Comparison of ENCODE assay signal across 20 cellular contexts in genomic region chr10:30343962-30344361, GRCh38. TPM values are rescaled to one million over a fixed set of nuclear protein-coding genes. Genes with fewer than 3 reads are reported as not detected.
DNase-seq lines count a peak whose midpoint lies in the region; ATAC-seq, FAIRE-seq and TF ChIP-seq lines count a peak whose summit lies in the region.
"Had no signal": no experiment of that assay in that cellular context is flagged by ENCODE, and none has a peak within 500 bp of the region (broad histone marks: within the 10 kb centered on the region; RNA-seq: fewer than 3 reads in every experiment).

No MANE protein-coding gene starts in this region.

- no peak for ATAC-seq in activated T-cell treated with anti-CD3 and anti-CD28 coated beads, Interleukin-2, amount 50 U/mL, for 72 hours (replicated peaks in 1 of 2)
- ATAC-seq in DND-41 (ENCODE audit: insufficient read depth, low read depth) (no peak), GM12878 (no peak), memory B cell (ENCODE audit: low read depth) (no peak), HG03135 (IDR thresholded peaks at IDR 0.05; ENCODE audit: unreplicated experiment) (no peak)
- ATAC-seq: A549, HCT116 had no signal

- no peak for TF ChIP-seq EP300 in GM12878 (IDR thresholded peaks at IDR 0.05; ENCODE audit: borderline replicate concordance in 1 of 2, control insufficient read depth in 1 of 2, low read depth in 2 of 2, low read length in 2 of 2)

- no TSS peak for BruUV-seq in GM12878 (replicated peaks; lab: Mats Ljungman, UMichigan)

- H3K4me3 ChIP-seq in DND-41 (ENCODE audit: low read depth in 1 of 2, low read length in 2 of 2) = no peak overlapping the region
- no peak overlapping the region for H3K4me3 ChIP-seq in GM12878
- H3K4me3 ChIP-seq in SJCRH30 = no peak overlapping the region
- H3K4me3 ChIP-seq: A549 had no signal

- H3K27ac ChIP-seq in DND-41 (ENCODE audit: low read length) (no peak overlapping the region), GM12878 (ENCODE audit: control insufficient read depth, insufficient read depth) (no peak overlapping the region), SJCRH30 (no peak overlapping the region)
- H3K27ac ChIP-seq: 22Rv1, A549, C4-2B, HL-60 had no signal

- H3K4me2 ChIP-seq in DND-41 (ENCODE audit: insufficient read depth, low read length) = peak overlapping the region; percentile 4; the same call in 1 of the 2 replicates
- H3K4me2 ChIP-seq in GM12878 (ENCODE audit: control insufficient read depth, insufficient read depth) = 0 out of 2 replicates have a peak overlapping the region, but pooled peaks have one; percentile 33
- H3K4me2 ChIP-seq: A549 had no signal

- RAD21 ChIA-PET in GM12878 (lab: Charles Lee; ENCODE audit: unreplicated experiment) = no interaction called here

- no peak for TF ChIP-seq POLR2A in GM12878 (IDR thresholded peaks at IDR 0.05; ENCODE audit: low read depth, low read length)

- H3K27me3 ChIP-seq in DND-41 (ENCODE audit: insufficient read depth, low read length, poor library complexity) (no peaks in the 10 kb centered on the region), GM12878 (replicated peaks in 1 of 2; ENCODE audit: control insufficient read depth in 2 of 2, insufficient read depth in 2 of 2, low read length in 1 of 2) (no peaks in the 10 kb centered on the region), SJCRH30 (no peaks in the 10 kb centered on the region)

- peak overlapping the region; percentile 0 for H3K27ac Mint-ChIP-seq in activated T-cell treated with anti-CD3 and anti-CD28 coated beads, Interleukin-2, amount 50 U/mL, for 72 hours
- peak overlapping the region; percentile 6 for H3K27ac Mint-ChIP-seq in memory B cell
- H3K27ac Mint-ChIP-seq: CD4-positive, alpha-beta T cell had no signal

- in situ Hi-C loops in GM12878 (cut with MboI) = no loop called here

- CTCF ChIA-PET in GM12878 (lab: Yijun Ruan, JAX) = no interaction called here

- H2AFZ ChIP-seq in DND-41 (ENCODE audit: low read depth, low read length) (no peak overlapping the region), GM12878 (ENCODE audit: control insufficient read depth, low read depth, low read length) (no peak overlapping the region)

- no peak overlapping the region for H3K9ac ChIP-seq in DND-41 (ENCODE audit: low read depth, low read length)
- H3K9ac ChIP-seq in GM12878 (ENCODE audit: control insufficient read depth, insufficient read depth, low read length) = no peak overlapping the region

- peaks cover 34% of the 10 kb centered on the region for H3K36me3 ChIP-seq in DND-41 (ENCODE audit: insufficient read depth, low read length)
- peaks cover 4 to 15% of the 10 kb centered on the region in 2 experiments for H3K36me3 ChIP-seq in GM12878 (ENCODE audit: control insufficient read depth in 2 of 2, insufficient read depth in 2 of 2, low read length in 1 of 2)
- H3K36me3 ChIP-seq in SJCRH30 = peaks cover 26% of the 10 kb centered on the region

- POLR2A ChIA-PET in GM12878 (lab: Charles Lee) = no interaction called here

- TF ChIP-seq CTCF in DND-41 (IDR thresholded peaks at IDR 0.05; ENCODE audit: borderline replicate concordance, extremely low read depth, low read length, poor library complexity, severe bottlenecking) (no peak), GM12878 (IDR thresholded peaks at IDR 0.05 in 2 of 3, conservative IDR thresholded peaks at IDR 0.05 in 1 of 3; ENCODE audit: control insufficient read depth in 2 of 3, extremely low read depth in 1 of 3, insufficient read depth in 1 of 3, low read depth in 3 of 3, low read length in 3 of 3) (no peak)

- no peak for TF ChIP-seq RAD21 in GM12878 (IDR thresholded peaks at IDR 0.05; ENCODE audit: insufficient read depth, low read depth, low read length)

- intact Hi-C loops in GM12878 (cut with micrococcal nuclease; ENCODE audit: unreplicated experiment) = no loop called here

- no peak for FAIRE-seq in GM12878 (lab: Jason Lieb, UNC)
- FAIRE-seq: A549, D721Med had no signal

- H3K9me3 ChIP-seq in DND-41 (ENCODE audit: insufficient read depth, low read length, severe bottlenecking) = no peaks in the 10 kb centered on the region
- H3K9me3 ChIP-seq in GM12878 (replicated peaks; ENCODE audit: control insufficient read depth, insufficient read depth, low read length) = no peaks in the 10 kb centered on the region; the same call in 1 of the 3 replicates
- H3K9me3 ChIP-seq in SJCRH30 (replicated peaks) = no peaks in the 10 kb centered on the region
- H3K9me3 ChIP-seq: A549, Caco-2 had no signal

- H3K4me1 Mint-ChIP-seq in activated T-cell treated with anti-CD3 and anti-CD28 coated beads, Interleukin-2, amount 50 U/mL, for 72 hours (ENCODE audit: low read depth) = peaks cover 60% of the 10 kb centered on the region
- peaks cover 47% of the 10 kb centered on the region for H3K4me1 Mint-ChIP-seq in memory B cell

- H4K20me1 ChIP-seq in DND-41 (ENCODE audit: insufficient read depth, low read length) (peaks cover 34% of the 10 kb centered on the region; the same call in 1 of the 2 replicates), GM12878 (ENCODE audit: control insufficient read depth, insufficient read depth) (peaks cover 2% of the 10 kb centered on the region; the same call in 1 of the 2 replicates)

- H3K27me3 Mint-ChIP-seq in activated T-cell treated with anti-CD3 and anti-CD28 coated beads, Interleukin-2, amount 50 U/mL, for 72 hours (ENCODE audit: low read depth) = no peaks in the 10 kb centered on the region
- no peaks in the 10 kb centered on the region for H3K27me3 Mint-ChIP-seq in memory B cell
- H3K27me3 Mint-ChIP-seq: CD4-positive, alpha-beta T cell had no signal

- peaks cover 94% of the 10 kb centered on the region for H3K79me2 ChIP-seq in DND-41 (ENCODE audit: insufficient read depth, low read length)
- peaks cover 75% of the 10 kb centered on the region for H3K79me2 ChIP-seq in GM12878 (ENCODE audit: control insufficient read depth, insufficient read depth, low read length)

- peaks cover 27% of the 10 kb centered on the region for H3K4me1 ChIP-seq in DND-41 (ENCODE audit: insufficient read depth, low read length)
- peaks cover 3% of the 10 kb centered on the region; the same call in 1 of the 2 replicates for H3K4me1 ChIP-seq in GM12878 (ENCODE audit: control insufficient read depth, insufficient read depth, low read length)
- H3K4me1 ChIP-seq in SJCRH30 = peaks cover 15% of the 10 kb centered on the region

- no peak overlapping the region for H3K4me3 Mint-ChIP-seq in activated T-cell treated with anti-CD3 and anti-CD28 coated beads, Interleukin-2, amount 50 U/mL, for 72 hours
- H3K4me3 Mint-ChIP-seq in memory B cell = no peak overlapping the region

- SMC1A ChIA-PET in GM12878 (lab: Charles Lee; ENCODE audit: uncharacterized antibody, unreplicated experiment) = interaction anchor here (1.6 kb wide), 1 partner anchor 17 kb away, joined by 5 read pairs; no protein-coding TSS in a partner anchor

- H3K36me3 Mint-ChIP-seq in activated T-cell treated with anti-CD3 and anti-CD28 coated beads, Interleukin-2, amount 50 U/mL, for 72 hours (ENCODE audit: insufficient read depth in 2 of 2) = peaks cover 5 to 22% of the 10 kb centered on the region in 2 donors
- peaks cover 12% of the 10 kb centered on the region for H3K36me3 Mint-ChIP-seq in memory B cell

- DNase-seq in activated T-cell treated with anti-CD3 and anti-CD28 coated beads, Interleukin-2, amount 50 U/mL, for 72 hours = no peak
- DNase-seq in activated T-cell treated with anti-CD3 and anti-CD28 coated beads for 4 hours (no peak), DND-41 (no peak), GM12878 (ENCODE audit: low read depth, low spot score) (no peak), memory B cell (ENCODE audit: low spot score in 2 of 2) (no peak), SJCRH30 (no peak), iPS-NIHi7 (ENCODE audit: extremely low spot score) (no peak)
- DNase-seq: AML-193; Caco-2; CD4-positive, alpha-beta T cell; GDM1; GOT3; H7 had no signal

- no peaks in the 10 kb centered on the region for H3K9me3 Mint-ChIP-seq in activated T-cell treated with anti-CD3 and anti-CD28 coated beads, Interleukin-2, amount 50 U/mL, for 72 hours
- no peaks in the 10 kb centered on the region for H3K9me3 Mint-ChIP-seq in memory B cell
- H3K9me3 Mint-ChIP-seq: CD4-positive, alpha-beta T cell had no signal

TF ChIP-seq in GM12878, 131 proteins besides CTCF, POLR2A, EP300 and RAD21 (continues in another document):
- TF ChIP-seq ZZZ3 (IDR thresholded peaks at IDR 0.05; ENCODE audit: control insufficient read depth, insufficient read length, low read depth) = no peak

RNA-seq across cellular contexts. Expression of gene MTPAP, which starts 5.1 kb away (rescaled TPM):
- total RNA-seq in activated T-cell treated with anti-CD3 and anti-CD28 coated beads, Interleukin-2, amount 50 U/mL, for 72 hours = 10 to 100 TPM; 36.8 to 43.1 TPM
- 44.2 and 45.9 TPM in 2 replicates for total RNA-seq in GM12878 (2013; cell fraction: nucleolus; rRNA removed)
- total RNA-seq in GM12878 (2014; rRNA removed) (14.3 and 19.7 TPM in 2 replicates), GM12878 (2014; rRNA removed; fragmentation: Illumina TruSeq; extraction: Trizol) (21.3 and 23.8 TPM in 2 replicates), GM12878 (2021) (27.3 and 31.4 TPM in 2 replicates)
- polyA plus RNA-seq in GM12878 (2011; ENCODE audit: low read depth) = 11.8 TPM
- polyA plus RNA-seq in GM12878 (2011; rRNA removed) (18.7 and 19.5 TPM in 2 replicates), GM12878 (2014; fragmentation: Illumina TruSeq; extraction: Trizol) (19.8 and 26.1 TPM in 2 replicates), GM12878 (2014; fragmentation: Nextera tagmentation; extraction: Ambion mirVana) (10 to 100 TPM; 29.3 to 39.2 TPM), GM12878 (2014; rRNA removed) (12.8 TPM in 2 replicates), GM12878 (2016; fragmentation: Nextera tagmentation; extraction: Ambion mirVana) (10 to 100 TPM; 51.8 to 52.2 TPM)
- 7.3 and 9.4 TPM in 2 replicates for polyA plus RNA-seq in GM12878 (2011; cell fraction: cytosol; rRNA removed)
- 8.5 and 11.1 TPM in 2 replicates for polyA plus RNA-seq in GM12878 (2011; cell fraction: nucleus; rRNA removed)
- polyA plus RNA-seq in GM12878 (2012) = 13.4 and 14.8 TPM in 2 replicates
- 11.4 and 23.0 TPM in 2 replicates for polyA minus RNA-seq in GM12878 (2011; rRNA and poly(A)+ RNA removed)
- polyA minus RNA-seq in GM12878 (2011; cell fraction: cytosol; rRNA and poly(A)+ RNA removed) = 5.1 and 13.2 TPM in 2 replicates
- 4.0 and 5.8 TPM in 2 replicates for polyA minus RNA-seq in GM12878 (2011; cell fraction: nucleus; rRNA and poly(A)+ RNA removed)
- 37.6 and 38.1 TPM in 2 replicates for total RNA-seq in SJCRH30 (2014; rRNA removed; shearing (Covaris generic))
